18 cellular contexts compared by ENCODE assay signal in the genomic region with DNA sequence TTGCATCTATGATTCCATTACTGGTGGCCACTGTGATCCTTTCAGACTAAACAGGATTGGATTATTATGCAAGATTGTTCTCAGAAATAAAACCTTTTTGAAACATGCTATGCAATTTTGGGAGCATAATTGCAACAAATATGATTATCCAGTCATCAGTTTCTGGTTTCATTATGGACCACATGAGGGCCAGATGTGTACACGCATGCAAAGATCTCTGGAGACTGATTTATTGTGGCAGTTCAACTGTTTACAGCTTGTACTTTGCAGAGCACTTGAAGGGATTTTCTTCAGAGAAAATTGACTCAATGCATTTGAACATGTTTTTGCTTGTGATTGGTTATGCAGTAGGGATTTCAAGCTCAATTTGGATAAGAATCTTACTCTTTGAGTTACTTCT. TPM values are rescaled to one million over a fixed set of nuclear protein-coding genes. Genes with fewer than 3 reads are reported as not detected.
DNase-seq lines count a peak whose midpoint lies in the region; ATAC-seq, FAIRE-seq and TF ChIP-seq lines count a peak whose summit lies in the region.
"Had no signal": no experiment of that assay in that cellular context is flagged by ENCODE, and none has a peak within 500 bp of the region (broad histone marks: within the 10 kb centered on the region; RNA-seq: fewer than 3 reads in every experiment).

No MANE protein-coding gene starts in this region.

- no peak overlapping the region for H3K27ac Mint-ChIP-seq in activated T-cell treated with anti-CD3 and anti-CD28 coated beads, Interleukin-2, amount 50 U/mL, for 72 hours
- H3K27ac Mint-ChIP-seq: CD8-positive, alpha-beta memory T cell; GM23338 had no signal

- H3K4me3 Mint-ChIP-seq in activated T-cell treated with anti-CD3 and anti-CD28 coated beads, Interleukin-2, amount 50 U/mL, for 72 hours: no peak overlapping the region
- H3K4me3 Mint-ChIP-seq: CD8-positive, alpha-beta memory T cell; GM23338 had no signal

- TF ChIP-seq POLR2A in right lobe of liver (IDR thresholded peaks at IDR 0.05): no peak

- peaks cover 0 to 1% of the 10 kb centered on the region in 2 donors for H3K36me3 Mint-ChIP-seq in activated T-cell treated with anti-CD3 and anti-CD28 coated beads, Interleukin-2, amount 50 U/mL, for 72 hours (ENCODE audit: insufficient read depth in 2 of 2)
- H3K36me3 Mint-ChIP-seq: CD8-positive, alpha-beta memory T cell had no signal

- no peak overlapping the region for H3K27ac ChIP-seq in kidney (ENCODE audit: low read depth in 2 of 2, low read length in 2 of 2)
- H3K27ac ChIP-seq in right lobe of liver: no peak overlapping the region
- H3K27ac ChIP-seq: 22Rv1, BLaER1 had no signal

- ATAC-seq in activated T-cell treated with anti-CD3 and anti-CD28 coated beads, Interleukin-2, amount 50 U/mL, for 72 hours (replicated peaks in 1 of 2): no peak
- no peak for ATAC-seq in right lobe of liver
- ATAC-seq: GM23338, K562 had no signal

- no peak for TF ChIP-seq CTCF in BE2C (IDR thresholded peaks at IDR 0.05; ENCODE audit: low read depth, low read length)
- TF ChIP-seq CTCF in kidney (IDR thresholded peaks at IDR 0.05; ENCODE audit: borderline replicate concordance, extremely low read depth, insufficient read depth): no peak
- TF ChIP-seq CTCF in right lobe of liver (IDR thresholded peaks at IDR 0.05): no peak

- WGBS in right lobe of liver (ENCODE audit: insufficient coverage, low coverage, low lambda C conversion rate, missing lambda C conversion rate): 50% methylated on average over 1 of the region's 1 CpG

- H3K4me1 Mint-ChIP-seq in activated T-cell treated with anti-CD3 and anti-CD28 coated beads, Interleukin-2, amount 50 U/mL, for 72 hours (ENCODE audit: low read depth): no peaks in the 10 kb centered on the region
- H3K4me1 Mint-ChIP-seq: CD8-positive, alpha-beta memory T cell; GM23338 had no signal

- H3K4me3 ChIP-seq in BE2C (ENCODE audit: low read depth, low read length) (no peak overlapping the region), kidney (ENCODE audit: low read length in 2 of 2) (no peak overlapping the region), right lobe of liver (no peak overlapping the region)
- H3K4me3 ChIP-seq: BLaER1, GM23338, K562 had no signal

- peaks cover 3% of the 10 kb centered on the region for H3K27me3 Mint-ChIP-seq in activated T-cell treated with anti-CD3 and anti-CD28 coated beads, Interleukin-2, amount 50 U/mL, for 72 hours (ENCODE audit: low read depth)

- no peaks in the 10 kb centered on the region for H3K27me3 ChIP-seq in BE2C
- H3K27me3 ChIP-seq in right lobe of liver: no peaks in the 10 kb centered on the region

- no peak overlapping the region for H3K9ac ChIP-seq in kidney (ENCODE audit: low read length in 2 of 2)
- H3K9ac ChIP-seq: BLaER1 had no signal

- H3K9me3 ChIP-seq in BE2C (no peaks in the 10 kb centered on the region), kidney (ENCODE audit: control insufficient read depth in 1 of 2, low read length in 2 of 2) (no peaks in the 10 kb centered on the region), right lobe of liver (no peaks in the 10 kb centered on the region)
- H3K9me3 ChIP-seq: BLaER1, Caco-2 had no signal

- H3K36me3 ChIP-seq in BE2C (no peaks in the 10 kb centered on the region), kidney (ENCODE audit: control insufficient read depth in 1 of 2, insufficient read depth in 2 of 2, low read length in 2 of 2) (no peaks in the 10 kb centered on the region), right lobe of liver (no peaks in the 10 kb centered on the region)
- H3K36me3 ChIP-seq: BLaER1 had no signal

- H3K9me3 Mint-ChIP-seq in activated T-cell treated with anti-CD3 and anti-CD28 coated beads, Interleukin-2, amount 50 U/mL, for 72 hours: peaks cover 0 to 2% of the 10 kb centered on the region in 2 donors
- H3K9me3 Mint-ChIP-seq: GM23338 had no signal

- no peaks in the 10 kb centered on the region; the same call in 1 of the 2 replicates for H3K4me1 ChIP-seq in BE2C
- no peaks in the 10 kb centered on the region for H3K4me1 ChIP-seq in kidney (ENCODE audit: control insufficient read depth in 1 of 2, insufficient read depth in 1 of 2, low read depth in 1 of 2, low read length in 2 of 2)
- no peaks in the 10 kb centered on the region for H3K4me1 ChIP-seq in right lobe of liver
- H3K4me1 ChIP-seq: BLaER1, Caco-2 had no signal

- intact Hi-C loops in kidney (cut with DNase I) (no loop called here), right lobe of liver (cut with DNase I) (no loop called here)

- peak; percentile 13 for DNase-seq in BE2C
- peak; percentile 42 to 73 for DNase-seq in NCI-H524 (lab: John Stamatoyannopoulos, UW)
- peak; percentile 10 for DNase-seq in fibroblast of gingiva (ENCODE audit: low read depth)
- peak; percentile 14 for DNase-seq in retina
- DNase-seq in activated T-cell treated with anti-CD3 and anti-CD28 coated beads, Interleukin-2, amount 50 U/mL, for 72 hours: no peak
- DNase-seq in kidney: no peak
- DNase-seq in right lobe of liver: no peak
- DNase-seq in NCI-H1105 (lab: John Stamatoyannopoulos, UW): no peak
- DNase-seq: Caco-2; CD8-positive, alpha-beta memory T cell; DND-41; GDM1; H7 had no signal

- FAIRE-seq in kidney (lab: Jason Lieb, UNC): no peak
- FAIRE-seq: K562 had no signal

RNA-seq across cellular contexts. Expression of gene SPANXB1, which starts 31.0 kb away (rescaled TPM):
- polyA plus RNA-seq in BE2C (2012; ENCODE audit: insufficient read depth, insufficient read length, low read depth): not detected
- not detected for total RNA-seq in activated T-cell treated with anti-CD3 and anti-CD28 coated beads, Interleukin-2, amount 50 U/mL, for 72 hours
- total RNA-seq in kidney (not detected), right lobe of liver (not detected)
- not detected for polyA plus RNA-seq in kidney (ENCODE audit: insufficient read depth, low read depth, low replicate concordance)
- total RNA-seq: A673; Caco-2; CD8-positive, alpha-beta memory T cell; GM23338; H7 had no signal
- polyA plus RNA-seq: CD8-positive, alpha-beta memory T cell had no signal

Comparison
In these comparisons a context has a peak if more than half of its experiments do, and no peak if none do; other contexts are left out.
1. DNase-seq: peak in BE2C (single experiment), NCI-H524 (2 of 2), fibroblast of gingiva (single experiment) and retina (single experiment); none in activated T-cell treated with anti-CD3 and anti-CD28 coated beads, Interleukin-2, amount 50 U/mL, for 72 hours (0 of 2), kidney (single experiment), right lobe of liver (0 of 3) and NCI-H1105 (single experiment).